In the genomic region with DNA sequence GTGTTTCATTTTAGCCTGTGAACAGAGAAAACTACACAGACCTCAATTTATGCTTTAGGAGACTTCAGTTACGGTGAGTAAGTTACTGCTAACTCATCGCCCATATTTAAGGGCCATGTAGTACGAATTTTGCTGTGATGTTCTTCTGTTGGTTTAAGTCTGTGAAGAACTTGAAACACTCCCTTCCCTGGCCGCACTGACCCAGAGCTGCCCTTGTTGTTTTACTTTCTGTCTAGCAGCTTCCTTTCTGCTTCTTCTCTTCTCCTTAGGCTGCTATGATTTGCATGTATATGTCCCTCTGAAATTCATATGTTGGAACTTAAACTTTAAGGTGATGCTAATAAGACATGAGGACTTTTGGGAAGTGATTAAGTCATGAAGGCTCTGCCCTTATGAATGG, we compare ENCODE assay signal across 22 cellular contexts.
"Had no signal": no experiment of that assay in that cellular context is flagged by ENCODE, and none has a peak within 500 bp of the region (broad histone marks: within the 10 kb centered on the region; RNA-seq: fewer than 3 reads in every experiment).

No MANE protein-coding gene starts in this region.

- H3K36me3 Mint-ChIP-seq: activated naive CD4-positive, alpha-beta T cell treated with anti-CD3 and anti-CD28 coated beads, Interleukin-2, amount 10 ng/mL, durations not matched to agents 7 days and 5 days; activated naive CD8-positive, alpha-beta T cell treated with anti-CD3 and anti-CD28 coated beads for 36 hours had no signal

- H3K4me1 Mint-ChIP-seq: activated naive CD4-positive, alpha-beta T cell treated with anti-CD3 and anti-CD28 coated beads, Interleukin-2, amount 10 ng/mL, durations not matched to agents 7 days and 5 days; activated naive CD8-positive, alpha-beta T cell treated with anti-CD3 and anti-CD28 coated beads for 36 hours had no signal

- ATAC-seq: activated CD8-positive, alpha-beta T cell treated with anti-CD3 and anti-CD28 coated beads for 36 hours; activated T-cell treated with anti-CD3 and anti-CD28 coated beads, Interleukin-2, amount 50 U/mL, for 72 hours; K562 had no signal

- DNase-seq: activated CD4-positive, alpha-beta T cell treated with anti-CD3 and anti-CD28 coated beads, Interleukin-2, amount 50 U/mL, for 1 hour; activated CD4-positive, CD25-positive, alpha-beta regulatory T cell; activated CD8-positive, alpha-beta memory T cell treated with anti-CD3 and anti-CD28 coated beads, Interleukin-2, amount 50 U/mL, for 4 hours; activated CD8-positive, alpha-beta T cell treated with anti-CD3 and anti-CD28 coated beads for 36 hours; activated gamma-delta T cell treated with Interleukin-2 at 50 U/mL for 16 hours; activated naive CD4-positive, alpha-beta T cell treated with anti-CD3 and anti-CD28 coated beads, Interleukin-2, amount 10 ng/mL, durations not matched to agents 7 days and 5 days; activated naive CD8-positive, alpha-beta T cell treated with anti-CD3 and anti-CD28 coated beads for 36 hours; activated T-cell treated with anti-CD3 and anti-CD28 coated beads, Interleukin-2, amount 50 U/mL, for 72 hours; Karpas-422; NCI-H1105 treated with DMSO at 0.1 percent for 48 hours; NCI-H1436 treated with DMSO at 0.1 percent for 48 hours; NCI-H187; NCI-H2081; NCI-H2227 treated with DMSO at 0.1 percent for 48 hours; NCI-H446 treated with DMSO at 0.1 percent for 48 hours; NCI-H524 treated with DMSO at 0.1 percent for 48 hours; NK-92 treated with Interleukin-12 subunit alpha and Interleukin-12 subunit beta, amount 100 ng/mL, for 24 hours; SHP77 treated with DMSO at 0.1 percent for 48 hours; T-helper 1 cell had no signal

- H3K4me3 Mint-ChIP-seq: activated CD8-positive, alpha-beta T cell treated with anti-CD3 and anti-CD28 coated beads for 36 hours; activated naive CD4-positive, alpha-beta T cell treated with anti-CD3 and anti-CD28 coated beads, Interleukin-2, amount 10 ng/mL, durations not matched to agents 7 days and 5 days; activated naive CD8-positive, alpha-beta T cell treated with anti-CD3 and anti-CD28 coated beads for 36 hours; activated T-cell treated with anti-CD3 and anti-CD28 coated beads, Interleukin-2, amount 50 U/mL, for 72 hours had no signal

- H3K27me3 Mint-ChIP-seq: activated naive CD4-positive, alpha-beta T cell treated with anti-CD3 and anti-CD28 coated beads, Interleukin-2, amount 10 ng/mL, durations not matched to agents 7 days and 5 days had no signal

- H3K27ac Mint-ChIP-seq: activated CD8-positive, alpha-beta T cell treated with anti-CD3 and anti-CD28 coated beads for 36 hours; activated naive CD4-positive, alpha-beta T cell treated with anti-CD3 and anti-CD28 coated beads, Interleukin-2, amount 10 ng/mL, durations not matched to agents 7 days and 5 days; activated naive CD8-positive, alpha-beta T cell treated with anti-CD3 and anti-CD28 coated beads for 36 hours; activated T-cell treated with anti-CD3 and anti-CD28 coated beads, Interleukin-2, amount 50 U/mL, for 72 hours; activated T-helper 2 cell treated with anti-CD3 and anti-CD28 coated beads, Interferon-gamma antibody, Interleukin-2, Interleukin-4, amounts not matched to agents 10 μg/mL and 5 μg/mL and 100 μg/mL, durations not matched to agents 14 hours and 24 hours and 36 hours had no signal

- H3K27ac ChIP-seq: VCaP had no signal

- H3K9me3 Mint-ChIP-seq: activated CD8-positive, alpha-beta T cell treated with anti-CD3 and anti-CD28 coated beads for 36 hours; activated naive CD4-positive, alpha-beta T cell treated with anti-CD3 and anti-CD28 coated beads, Interleukin-2, amount 10 ng/mL, durations not matched to agents 7 days and 5 days; activated naive CD8-positive, alpha-beta T cell treated with anti-CD3 and anti-CD28 coated beads for 36 hours; activated T-cell treated with anti-CD3 and anti-CD28 coated beads, Interleukin-2, amount 50 U/mL, for 72 hours; activated T-helper 2 cell treated with anti-CD3 and anti-CD28 coated beads, Interferon-gamma antibody, Interleukin-2, Interleukin-4, amounts not matched to agents 10 μg/mL and 5 μg/mL and 100 μg/mL, durations not matched to agents 14 hours and 24 hours and 36 hours had no signal

- H3K4me3 ChIP-seq: K562 had no signal
